Comparison of ENCODE assay signal across 18 cellular contexts in the genomic region with DNA sequence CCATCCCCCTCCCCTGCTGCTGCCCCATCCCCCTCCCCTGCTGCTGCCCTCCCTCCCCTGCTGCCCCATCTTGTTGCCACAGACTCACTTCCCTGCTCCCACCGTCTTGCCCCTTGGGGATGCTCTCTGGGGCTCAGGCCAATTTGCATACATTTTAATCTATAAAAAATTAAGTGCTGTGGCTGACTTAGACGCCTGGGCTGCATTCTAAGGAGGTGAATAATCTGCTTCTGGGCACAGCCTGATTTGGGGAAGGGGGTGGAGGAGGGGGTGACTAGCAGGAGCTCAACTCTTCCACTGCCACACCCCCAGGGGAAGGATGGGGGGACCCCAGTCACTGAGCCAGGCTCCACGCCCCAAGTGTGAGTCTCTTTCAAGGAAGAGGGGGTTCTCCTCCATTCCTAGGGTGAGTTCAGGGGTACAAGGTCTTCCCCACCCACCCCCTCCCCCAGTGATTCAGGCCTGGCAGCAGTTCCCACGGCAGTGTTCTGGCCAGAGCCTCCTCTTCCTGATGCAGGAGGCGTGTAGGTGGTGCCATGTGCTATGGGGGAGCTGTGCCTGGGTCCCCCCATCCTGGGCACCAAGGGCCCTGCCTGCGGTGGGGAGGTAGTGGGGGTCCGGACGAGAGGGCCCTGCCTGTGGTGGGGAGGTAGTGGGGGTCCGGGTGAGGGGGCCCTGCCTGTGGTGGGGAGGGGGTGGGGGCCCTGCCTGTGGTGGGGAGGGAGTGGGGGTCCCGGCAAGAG. TPM values are rescaled to one million over a fixed set of nuclear protein-coding genes. Genes with fewer than 3 reads are reported as not detected.
DNase-seq lines count a peak whose midpoint lies in the region; ATAC-seq and TF ChIP-seq lines count a peak whose summit lies in the region.
"Had no signal": no experiment of that assay in that cellular context is flagged by ENCODE, and none has a peak within 500 bp of the region (broad histone marks: within the 10 kb centered on the region; RNA-seq: fewer than 3 reads in every experiment).

No MANE protein-coding gene starts in this region.

- no peaks in the 10 kb centered on the region for H3K27me3 ChIP-seq in adipocyte (replicated peaks; ENCODE audit: control insufficient read depth, insufficient read depth, low read length)
- H3K27me3 ChIP-seq: cardiac muscle cell, gastrocnemius medialis, SJCRH30 had no signal

- no peak overlapping the region for H3K9ac ChIP-seq in adipocyte (ENCODE audit: low read length)

- intact Hi-C loops in mucosa of descending colon (cut with DNase I, micrococcal nuclease): no loop called here

- TF ChIP-seq CTCF in AG09309 (IDR thresholded peaks at IDR 0.05; ENCODE audit: control insufficient read depth, insufficient read depth, low read depth, low read length, missing control alignments): no peak
- TF ChIP-seq CTCF in mucosa of descending colon (IDR thresholded peaks at IDR 0.05): no peak

- H3K4me3 ChIP-seq in AG09309 (ENCODE audit: control insufficient read depth, low read depth, low read length): peak overlapping the region; percentile 13
- no peak overlapping the region for H3K4me3 ChIP-seq in adipocyte (ENCODE audit: low read length)
- H3K4me3 ChIP-seq in mucosa of descending colon: no peak overlapping the region
- H3K4me3 ChIP-seq: cardiac muscle cell, gastrocnemius medialis, SJCRH30 had no signal

- H3K9me3 ChIP-seq in adipocyte (ENCODE audit: control insufficient read depth, low read length) (no peaks in the 10 kb centered on the region), mucosa of descending colon (no peaks in the 10 kb centered on the region)
- H3K9me3 ChIP-seq: gastrocnemius medialis, SJCRH30 had no signal

- peaks cover 12% of the 10 kb centered on the region for H3K4me1 ChIP-seq in adipocyte (ENCODE audit: control insufficient read depth, insufficient read depth, low read length)
- H3K4me1 ChIP-seq in mucosa of descending colon (ENCODE audit: low read depth): peaks cover 9% of the 10 kb centered on the region
- H3K4me1 ChIP-seq: SJCRH30 had no signal

- ATAC-seq in GM18861 (IDR thresholded peaks at IDR 0.05; ENCODE audit: unreplicated experiment) (no peak), mucosa of descending colon (no peak), GM21786 (IDR thresholded peaks at IDR 0.05; ENCODE audit: unreplicated experiment) (no peak)
- ATAC-seq: gastrocnemius medialis had no signal

- H3K36me3 ChIP-seq in adipocyte (ENCODE audit: control insufficient read depth, insufficient read depth, low read length, severe bottlenecking): peaks cover 28% of the 10 kb centered on the region
- H3K36me3 ChIP-seq in mucosa of descending colon (ENCODE audit: low read depth): no peaks in the 10 kb centered on the region
- H3K36me3 ChIP-seq: SJCRH30 had no signal

- peak; percentile 78 for DNase-seq in AG09309 (ENCODE audit: low read depth)
- peak; percentile 68 for DNase-seq in HCEC 1CT
- DNase-seq in adipocyte (ENCODE audit: low read depth): peak; percentile 44
- DNase-seq in kidney tubule cell (ENCODE audit: low spot score): peak; percentile 83
- no peak for DNase-seq in NK-92 (lab: John Stamatoyannopoulos, UW; ENCODE audit: unreplicated experiment)
- no peak for DNase-seq in mucosa of descending colon
- DNase-seq: activated CD4-positive, alpha-beta T cell treated with anti-CD3 and anti-CD28 coated beads, Interleukin-2, amount 50 U/mL, for 4 hours; activated naive CD8-positive, alpha-beta T cell treated with anti-CD3 and anti-CD28 coated beads for 36 hours; activated T-cell treated with anti-CD3 and anti-CD28 coated beads, Interleukin-2, amount 50 U/mL, for 24 hours; DMS79; gastrocnemius medialis; mesenchymal stem cell; NCI-H446 treated with DMSO at 0.1 percent for 48 hours; retina; SJCRH30 had no signal

RNA-seq across cellular contexts. Expression of a gene that starts 5.0 kb away (rescaled TPM):
- 10 to 100 TPM; 33.1 to 43.7 (median 42.2) TPM for total RNA-seq in mucosa of descending colon

RNA-seq across cellular contexts. Expression of a gene that starts 6.8 kb away (rescaled TPM):
- 10 to 100 TPM; 25.3 to 35.5 (median 33.0) TPM for total RNA-seq in mucosa of descending colon

RNA-seq across cellular contexts. Expression of a gene that starts 9.8 kb away (rescaled TPM):
- total RNA-seq in mucosa of descending colon: under 1 TPM; 0.14 to 0.47 (median 0.43) TPM

RNA-seq across cellular contexts. Expression of a gene that starts 19.9 kb away (rescaled TPM):
- total RNA-seq in mucosa of descending colon: 10 to 100 TPM in 2 of 3 donors, 1 to 10 TPM in 1; 6.0 to 28.9 (median 13.5) TPM

Comparison
In these comparisons a context has a peak if more than half of its experiments do, and no peak if none do; other contexts are left out.
1. DNase-seq: peak in AG09309 (single experiment), HCEC 1CT (single experiment), adipocyte (single experiment) and kidney tubule cell (single experiment); none in NK-92 (single experiment) and mucosa of descending colon (0 of 3).